8 cellular contexts compared by ENCODE assay signal in the genomic region with DNA sequence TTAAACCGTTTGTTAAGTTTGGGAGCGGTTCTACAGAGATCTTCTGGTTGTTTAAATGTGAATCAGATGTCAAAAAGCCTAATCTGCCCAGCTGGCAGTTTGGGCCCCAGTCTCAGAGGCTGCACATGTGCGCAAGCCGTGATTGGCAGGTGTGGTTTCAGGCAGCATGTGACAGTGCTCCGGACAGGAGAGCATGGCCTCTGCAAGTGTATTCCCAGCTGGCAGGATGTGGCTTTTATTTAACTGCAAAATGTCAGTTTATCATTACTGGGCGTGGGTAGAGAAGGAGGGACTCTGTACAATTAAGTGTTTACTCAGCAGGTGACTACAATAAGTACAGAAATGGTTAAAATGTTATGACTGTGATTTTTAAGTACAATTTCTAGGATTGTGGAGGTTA.
DNase-seq lines count a peak whose midpoint lies in the region; ATAC-seq, FAIRE-seq and TF ChIP-seq lines count a peak whose summit lies in the region.

No MANE protein-coding gene starts in this region.

- H3K9me3 ChIP-seq in K562 (replicated peaks; ENCODE audit: control insufficient read depth, insufficient read depth, low read depth, low read length): no peaks in the 10 kb centered on the region

- intact Hi-C loops in K562 (cut with micrococcal nuclease): no loop called here

- POLR2A ChIA-PET in K562 (lab: Yijun Ruan, JAX): interaction anchor here (1.2 to 2.5 kb wide), 2 partner anchors 10 to 13 kb away, joined by 3 to 7 read pairs; no protein-coding TSS in a partner anchor

- no peaks in the 10 kb centered on the region for H3K9me1 ChIP-seq in K562 (ENCODE audit: control insufficient read depth, insufficient read depth, low read length)

- CTCF ChIA-PET in K562 (lab: Yijun Ruan, JAX; ENCODE audit: low intra/inter-chr PET ratio): no interaction called here

- no peak overlapping the region for H3K27ac ChIP-seq in K562 (ENCODE audit: extremely low read depth, low read depth, low read length)
- H3K27ac ChIP-seq in coronary artery: peak overlapping the region in 1 of 2 donors; percentile 34

- no peaks in the 10 kb centered on the region for H4K20me1 ChIP-seq in K562 (replicated peaks; ENCODE audit: control insufficient read depth, insufficient read depth, low read length)

- H3K79me2 ChIP-seq in K562 (ENCODE audit: control insufficient read depth, insufficient read depth, low read length): no peaks in the 10 kb centered on the region

- H3K9ac ChIP-seq in K562 (ENCODE audit: insufficient read depth in 1 of 2, low read depth in 2 of 2, low read length in 2 of 2): no peak overlapping the region

- FAIRE-seq in K562 (lab: Jason Lieb, UNC): no peak
- FAIRE-seq in D721Med (lab: Jason Lieb, UNC): no peak

- H3K4me1 ChIP-seq in K562 (replicated peaks in 1 of 2; ENCODE audit: control insufficient read depth in 2 of 2, insufficient read depth in 2 of 2, low read length in 2 of 2): peaks cover 0 to 28% of the 10 kb centered on the region in 2 experiments; a peak in 4 of 5 replicates

- WGBS in K562 (ENCODE audit: insufficient coverage, low coverage, missing lambda C conversion rate): 16% methylated on average over 6 of the region's 6 CpGs

- no peaks in the 10 kb centered on the region for H3K36me3 ChIP-seq in K562 (ENCODE audit: control insufficient read depth, insufficient read depth, low read length)

- no peak for TF ChIP-seq POLR2A in K562 (conservative IDR thresholded peaks at IDR 0.05)

- in situ Hi-C loops in K562 (cut with MboI): no loop called here

- H2AFZ ChIP-seq in K562 (ENCODE audit: low read depth, low read length): peak overlapping the region; percentile 63

- BruUV-seq in K562 (replicated peaks; lab: Mats Ljungman, UMichigan): no TSS peak

- TF ChIP-seq EP300 in K562 (IDR thresholded peaks at IDR 0.05; ENCODE audit: low read length): no peak

- H3K4me3 ChIP-seq in K562: no peak overlapping the region
- H3K4me3 ChIP-seq in skeletal muscle cell (ENCODE audit: low read depth, low read length): no peak overlapping the region
- no peak overlapping the region for H3K4me3 ChIP-seq in coronary artery

- ATAC-seq in HG02798 (IDR thresholded peaks at IDR 0.05; ENCODE audit: poor library complexity, unreplicated experiment): peak; percentile 77
- ATAC-seq in K562: peak; percentile 14; the same call in 1 of the 3 replicates

- TF ChIP-seq CTCF in K562 (IDR thresholded peaks at IDR 0.05 in 2 of 3, conservative IDR thresholded peaks at IDR 0.05 in 1 of 3; ENCODE audit: insufficient read depth in 2 of 3, low read depth in 1 of 3, low read length in 3 of 3): no peak
- TF ChIP-seq CTCF in coronary artery (IDR thresholded peaks at IDR 0.05): no peak
- TF ChIP-seq CTCF in D721Med (IDR thresholded peaks at IDR 0.05; ENCODE audit: insufficient read depth, missing control alignments): no peak

- H3K4me2 ChIP-seq in K562 (ENCODE audit: insufficient read depth, low read length): no peak overlapping the region

- DNase-seq in stimulated activated CD4-positive, alpha-beta T cell treated with anti-CD3 and anti-CD28 coated beads, Interleukin-15, amount 100 ng/mL, for 48 hours (ENCODE audit: low read depth in 2 of 2): peak; percentile 4 to 14
- no peak for DNase-seq in stimulated activated CD4-positive, alpha-beta T cell treated with anti-CD3 and anti-CD28 coated beads, Interleukin-12 subunit alpha, Interleukin-12 subunit beta, amount 100 ng/mL, for 4 hours
- peak; percentile 20 for DNase-seq in NCI-H2171 (lab: John Stamatoyannopoulos, UW)
- DNase-seq in K562 (ENCODE audit: extremely low read depth in 1 of 4, low spot score in 3 of 4): no peak
- DNase-seq in skeletal muscle cell (ENCODE audit: low read depth): peak; percentile 36
- no peak for DNase-seq in coronary artery (ENCODE audit: low spot score)
- DNase-seq in D721Med (ENCODE audit: insufficient read length, low spot score): no peak

- H3K27me3 ChIP-seq in K562 (ENCODE audit: control insufficient read depth in 2 of 2, insufficient read depth in 2 of 2, low read length in 2 of 2): no peaks in the 10 kb centered on the region

- no peak for TF ChIP-seq RAD21 in K562 (CRISPR knock-in tag; conservative IDR thresholded peaks at IDR 0.05 in 1 of 2, IDR thresholded peaks at IDR 0.05 in 1 of 2)

TF ChIP-seq in K562, 482 proteins besides CTCF, POLR2A, EP300 and RAD21 (continues in another document):
- TF ChIP-seq JUND (IDR thresholded peaks at IDR 0.05; ENCODE audit: borderline replicate concordance, low read depth, low read length) (no peak), JUND (tag; IDR thresholded peaks at IDR 0.05; ENCODE audit: borderline replicate concordance, low read depth, low read length) (no peak), PML (IDR thresholded peaks at IDR 0.05; ENCODE audit: low read length) (no peak), ZBTB34 (CRISPR knock-in tag; IDR thresholded peaks at IDR 0.05) (no peak), NR0B1 (IDR thresholded peaks at IDR 0.05; ENCODE audit: partially characterized antibody) (no peak), KLF6 (CRISPR knock-in tag; IDR thresholded peaks at IDR 0.05; ENCODE audit: borderline replicate concordance) (no peak), SAP30 (IDR thresholded peaks at IDR 0.05; ENCODE audit: borderline replicate concordance, insufficient read depth, low read depth, low read length, poor library complexity, severe bottlenecking) (no peak), NUFIP1 (IDR thresholded peaks at IDR 0.05; ENCODE audit: partially characterized antibody) (no peak), SIX5 (IDR thresholded peaks at IDR 0.05; ENCODE audit: borderline replicate concordance in 1 of 2, insufficient read depth in 1 of 2, low read depth in 1 of 2, low read length in 2 of 2) (no peak), MYBL2 (IDR thresholded peaks at IDR 0.05; ENCODE audit: low read depth) (no peak), MYBL2 (CRISPR knock-in tag; IDR thresholded peaks at IDR 0.05; ENCODE audit: borderline replicate concordance) (no peak), HDAC2 (IDR thresholded peaks at IDR 0.05) (no peak), ZNF695 (CRISPR knock-in tag; IDR thresholded peaks at IDR 0.05) (no peak), NRF1 (conservative IDR thresholded peaks at IDR 0.05 in 1 of 2, IDR thresholded peaks at IDR 0.05 in 1 of 2) (peak; percentile 40 to 59; a peak in 2 of 4 replicates), ZNF75A (CRISPR knock-in tag; IDR thresholded peaks at IDR 0.05) (no peak), ELF1 (tag; IDR thresholded peaks at IDR 0.05) (no peak), FOXO4 (CRISPR knock-in tag; IDR thresholded peaks at IDR 0.05) (no peak), PBX2 (CRISPR knock-in tag; IDR thresholded peaks at IDR 0.05; ENCODE audit: low read depth) (no peak), PBX2 (tag; conservative IDR thresholded peaks at IDR 0.05; ENCODE audit: low read depth) (peak; percentile 49; the same call in 1 of the 2 replicates), HLTF (IDR thresholded peaks at IDR 0.05) (no peak)

Comparison
In these comparisons a context has a peak if more than half of its experiments do, and no peak if none do; other contexts are left out.
1. DNase-seq: peak in stimulated activated CD4-positive, alpha-beta T cell treated with anti-CD3 and anti-CD28 coated beads, Interleukin-15, amount 100 ng/mL, for 48 hours (2 of 2), NCI-H2171 (single experiment) and skeletal muscle cell (single experiment); none in stimulated activated CD4-positive, alpha-beta T cell treated with anti-CD3 and anti-CD28 coated beads, Interleukin-12 subunit alpha, Interleukin-12 subunit beta, amount 100 ng/mL, for 4 hours (single experiment), K562 (0 of 4), coronary artery (single experiment) and D721Med (single experiment).